ENCODE assay signal across 10 cellular contexts in the genomic region with DNA sequence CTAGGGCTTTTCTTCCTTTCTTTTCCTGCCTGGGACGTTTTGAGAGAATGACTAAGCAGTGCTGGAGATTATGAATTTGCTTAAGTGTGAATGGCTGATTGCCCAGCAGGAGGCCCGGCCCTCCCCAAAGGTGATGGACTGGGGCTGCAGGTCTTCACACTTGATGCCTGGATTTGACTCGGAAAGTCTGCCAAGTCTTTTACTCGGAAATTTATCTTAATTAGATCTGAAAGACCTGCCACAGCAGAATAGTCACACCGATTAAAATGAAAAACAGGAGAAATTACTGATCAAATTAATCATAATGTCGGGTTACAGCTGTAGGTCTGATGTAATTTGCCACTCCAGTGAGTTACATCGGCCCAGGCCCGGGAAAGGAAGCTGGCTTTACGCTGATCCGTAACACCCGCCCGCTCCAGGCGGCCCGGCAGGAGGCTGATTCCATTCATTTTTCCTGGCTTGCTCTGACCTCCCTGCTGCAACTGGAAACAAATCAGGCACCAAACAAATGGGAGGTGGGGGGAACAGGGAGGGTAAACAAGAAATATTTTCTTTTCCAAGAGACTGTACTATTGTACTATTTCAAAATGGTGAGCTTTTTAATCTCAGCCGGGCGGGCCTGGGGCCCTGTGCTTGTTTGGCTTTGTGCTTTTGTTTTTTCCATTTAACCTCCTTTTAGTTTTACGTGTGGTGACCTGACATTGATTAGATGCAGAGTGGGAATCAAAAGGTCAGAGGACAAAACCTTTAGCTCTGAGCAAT.
DNase-seq lines count a peak whose midpoint lies in the region; ATAC-seq, FAIRE-seq and TF ChIP-seq lines count a peak whose summit lies in the region.
"Had no signal": no experiment of that assay in that cellular context is flagged by ENCODE, and none has a peak within 500 bp of the region (broad histone marks: within the 10 kb centered on the region; RNA-seq: fewer than 3 reads in every experiment).

No MANE protein-coding gene starts in this region.

- H3K4me3 Mint-ChIP-seq in type B pancreatic cell (peak overlapping the region; percentile 48), T-helper 17 cell (no peak overlapping the region)
- H3K4me3 Mint-ChIP-seq in natural killer cell treated with Interleukin-12 subunit alpha and Interleukin-12 subunit beta and Interleukin-15 and Interleukin-18, amount 100 ng/mL, for 72 hours, result no peak overlapping the region

- H3K79me2 ChIP-seq in keratinocyte (ENCODE audit: control insufficient read depth, insufficient read depth, low read length), result no peaks in the 10 kb centered on the region

- no peak for TF ChIP-seq CTCF in astrocyte of the cerebellum (IDR thresholded peaks at IDR 0.05; ENCODE audit: low read depth, low read length, missing control alignments)
- peak in 1 of 3 experiments; percentile 27 for TF ChIP-seq CTCF in keratinocyte (optimal IDR thresholded peaks at IDR 0.05 in 1 of 3, IDR thresholded peaks at IDR 0.05 in 1 of 3, conservative IDR thresholded peaks at IDR 0.05 in 1 of 3; ENCODE audit: extremely low read depth in 1 of 3, insufficient read depth in 2 of 3, low read length in 3 of 3)
- peak; percentile 50 for TF ChIP-seq CTCF in type B pancreatic cell (conservative IDR thresholded peaks at IDR 0.05)

- dilution Hi-C loops in keratinocyte (cut with MboI; ENCODE audit: extremely low pct_ligation_motif_present, low sequenced_read_pairs), result no loop called here

- H3K27me3 Mint-ChIP-seq in type B pancreatic cell, result peaks cover 68% of the 10 kb centered on the region
- H3K27me3 Mint-ChIP-seq in T-helper 17 cell, result peaks cover 19% of the 10 kb centered on the region
- peaks cover 8 to 9% of the 10 kb centered on the region in 2 donors for H3K27me3 Mint-ChIP-seq in natural killer cell treated with Interleukin-12 subunit alpha and Interleukin-12 subunit beta and Interleukin-15 and Interleukin-18, amount 100 ng/mL, for 72 hours

- no peaks in the 10 kb centered on the region for H3K9me3 Mint-ChIP-seq in type B pancreatic cell
- H3K9me3 Mint-ChIP-seq in natural killer cell treated with Interleukin-12 subunit alpha and Interleukin-12 subunit beta and Interleukin-15 and Interleukin-18, amount 100 ng/mL, for 72 hours, result no peaks in the 10 kb centered on the region

- no peaks in the 10 kb centered on the region for H3K36me3 Mint-ChIP-seq in type B pancreatic cell
- H3K36me3 Mint-ChIP-seq in T-helper 17 cell (ENCODE audit: low read depth), result no peaks in the 10 kb centered on the region
- H3K36me3 Mint-ChIP-seq in natural killer cell treated with Interleukin-12 subunit alpha and Interleukin-12 subunit beta and Interleukin-15 and Interleukin-18, amount 100 ng/mL, for 72 hours, result no peaks in the 10 kb centered on the region

- no peak for FAIRE-seq in keratinocyte (lab: Jason Lieb, UNC)
- FAIRE-seq: A204.1, frontal cortex had no signal

- DNase-seq in NCI-H1092 treated with DMSO at 0.1 percent for 48 hours (lab: John Stamatoyannopoulos, UW) (peak; percentile 2), NCI-H1092 (lab: John Stamatoyannopoulos, UW) (no peak), astrocyte of the cerebellum (ENCODE audit: low read depth) (peak; percentile 81), keratinocyte (ENCODE audit: low read depth, low spot score) (no peak), type B pancreatic cell (ENCODE audit: extremely low spot score, unreplicated experiment) (no peak), T-helper 17 cell (no peak)
- no peak for DNase-seq in natural killer cell treated with Interleukin-12 subunit alpha and Interleukin-12 subunit beta and Interleukin-15 and Interleukin-18, amount 100 ng/mL, for 72 hours (ENCODE audit: low spot score)

- peak overlapping the region; percentile 35 for H3K4me2 ChIP-seq in keratinocyte (ENCODE audit: control insufficient read depth, extremely low read depth, insufficient read depth, low read depth, low read length)

- ATAC-seq in T-helper 17 cell (no peak), HG03025 (IDR thresholded peaks at IDR 0.05; ENCODE audit: low FRiP score, unreplicated experiment) (no peak)
- ATAC-seq in natural killer cell treated with Interleukin-12 subunit alpha and Interleukin-12 subunit beta and Interleukin-15 and Interleukin-18, amount 100 ng/mL, for 72 hours, result no peak

- no peak overlapping the region for H3K27ac ChIP-seq in keratinocyte (ENCODE audit: control insufficient read depth, insufficient read depth, low read length)

- no peak overlapping the region for H3K4me3 ChIP-seq in astrocyte of the cerebellum (ENCODE audit: low read depth, low read length)
- H3K4me3 ChIP-seq in keratinocyte (ENCODE audit: control insufficient read depth in 2 of 3, extremely low read depth in 1 of 3, insufficient read depth in 2 of 3, low read depth in 1 of 3, low read length in 3 of 3), result no peak overlapping the region

- no peak overlapping the region for H3K27ac Mint-ChIP-seq in type B pancreatic cell
- H3K27ac Mint-ChIP-seq in T-helper 17 cell, result no peak overlapping the region
- no peak overlapping the region for H3K27ac Mint-ChIP-seq in natural killer cell treated with Interleukin-12 subunit alpha and Interleukin-12 subunit beta and Interleukin-15 and Interleukin-18, amount 100 ng/mL, for 72 hours

- no peaks in the 10 kb centered on the region for H3K36me3 ChIP-seq in keratinocyte (ENCODE audit: control insufficient read depth in 2 of 2, extremely low read depth in 1 of 2, insufficient read depth in 2 of 2, low read length in 2 of 2)

- in situ Hi-C loops in astrocyte of the cerebellum (cut with HindIII; ENCODE audit: low sequenced_read_pairs), result no loop called here

- H3K4me1 Mint-ChIP-seq in type B pancreatic cell (ENCODE audit: unreplicated experiment) (peaks cover 12% of the 10 kb centered on the region), T-helper 17 cell (peaks cover 10% of the 10 kb centered on the region)
- peaks cover 5 to 8% of the 10 kb centered on the region in 2 donors for H3K4me1 Mint-ChIP-seq in natural killer cell treated with Interleukin-12 subunit alpha and Interleukin-12 subunit beta and Interleukin-15 and Interleukin-18, amount 100 ng/mL, for 72 hours (ENCODE audit: low read depth in 2 of 2)

- no peaks in the 10 kb centered on the region for H3K9me1 ChIP-seq in keratinocyte (ENCODE audit: control insufficient read depth, extremely low read depth, insufficient read depth, low read length)

- H3K27me3 ChIP-seq in keratinocyte (ENCODE audit: control insufficient read depth, extremely low read depth, insufficient read depth, low read length), result peaks cover 8% of the 10 kb centered on the region

- no peaks in the 10 kb centered on the region for H4K20me1 ChIP-seq in keratinocyte (ENCODE audit: control insufficient read depth, extremely low read depth, insufficient read depth, low read length)

- no peak overlapping the region for H2AFZ ChIP-seq in keratinocyte (ENCODE audit: control insufficient read depth, low read length)

- no peak overlapping the region for H3K9ac ChIP-seq in keratinocyte (ENCODE audit: control insufficient read depth, extremely low read depth, insufficient read depth, low read length)

- H3K9me3 ChIP-seq in keratinocyte (ENCODE audit: control insufficient read depth, low read depth, low read length), result no peaks in the 10 kb centered on the region
- no peaks in the 10 kb centered on the region for H3K9me3 ChIP-seq in T-helper 17 cell (ENCODE audit: control insufficient read depth, low read length, poor library complexity, severe bottlenecking)

- H3K4me1 ChIP-seq in keratinocyte (ENCODE audit: control insufficient read depth, extremely low read depth, insufficient read depth, low read length), result no peaks in the 10 kb centered on the region

Comparison
In these comparisons a context has a peak if more than half of its experiments do, and no peak if none do; other contexts are left out.
1. DNase-seq: peak in NCI-H1092 treated with DMSO at 0.1 percent for 48 hours (single experiment) and astrocyte of the cerebellum (single experiment); none in NCI-H1092 (single experiment), keratinocyte (single experiment), type B pancreatic cell (single experiment), T-helper 17 cell (0 of 3) and natural killer cell treated with Interleukin-12 subunit alpha and Interleukin-12 subunit beta and Interleukin-15 and Interleukin-18, amount 100 ng/mL, for 72 hours (single experiment).